25 cellular contexts compared by ENCODE assay signal in genomic region chr6:84691978-84692623, GRCh38.
"Had no signal": no experiment of that assay in that cellular context is flagged by ENCODE, and none has a peak within 500 bp of the region (broad histone marks: within the 10 kb centered on the region; RNA-seq: fewer than 3 reads in every experiment).

No MANE protein-coding gene starts in this region.

- H3K36me3 Mint-ChIP-seq: activated naive CD4-positive, alpha-beta T cell treated with anti-CD3 and anti-CD28 coated beads, Interleukin-2, amount 10 ng/mL, durations not matched to agents 7 days and 5 days; memory B cell; naive thymus-derived CD4-positive, alpha-beta T cell; neural progenitor cell; type B pancreatic cell had no signal

- H3K4me2 ChIP-seq: neural progenitor cell had no signal

- H2AFZ ChIP-seq: neural progenitor cell had no signal

- H3K27ac ChIP-seq: body of pancreas, cardiac muscle cell, esophagus muscularis mucosa, heart left ventricle, neural progenitor cell, testis, vagina had no signal

- H3K4me1 ChIP-seq: body of pancreas, heart left ventricle, testis, vagina had no signal

- H3K4me1 Mint-ChIP-seq: activated CD4-positive, alpha-beta memory T cell treated with anti-CD3 and anti-CD28 coated beads, Interleukin-2, amount 10 ng/mL, durations not matched to agents 7 days and 5 days; activated CD4-positive, alpha-beta T cell treated with anti-CD3 and anti-CD28 coated beads, Interleukin-2, amount 10 ng/mL, durations not matched to agents 24 days and 14 days; activated naive CD4-positive, alpha-beta T cell treated with anti-CD3 and anti-CD28 coated beads, Interleukin-2, amount 10 ng/mL, durations not matched to agents 7 days and 5 days; activated naive CD8-positive, alpha-beta T cell treated with anti-CD3 and anti-CD28 coated beads, Interleukin-2, amount 50 U/mL, for 24 hours; memory B cell; naive thymus-derived CD4-positive, alpha-beta T cell; T-helper 17 cell had no signal

- H3K9ac ChIP-seq: neural progenitor cell had no signal

- H3K9me3 Mint-ChIP-seq: activated CD4-positive, alpha-beta T cell treated with anti-CD3 and anti-CD28 coated beads, Interleukin-2, amount 10 ng/mL, durations not matched to agents 24 days and 14 days; activated naive CD4-positive, alpha-beta T cell treated with anti-CD3 and anti-CD28 coated beads, Interleukin-2, amount 10 ng/mL, durations not matched to agents 7 days and 5 days; activated naive CD8-positive, alpha-beta T cell treated with anti-CD3 and anti-CD28 coated beads, Interleukin-2, amount 50 U/mL, for 24 hours; neural progenitor cell; type B pancreatic cell had no signal

- H3K4me3 Mint-ChIP-seq: activated CD4-positive, alpha-beta memory T cell treated with anti-CD3 and anti-CD28 coated beads, Interleukin-2, amount 10 ng/mL, durations not matched to agents 7 days and 5 days; activated CD4-positive, alpha-beta T cell treated with anti-CD3 and anti-CD28 coated beads, Interleukin-2, amount 10 ng/mL, durations not matched to agents 24 days and 14 days; activated naive CD4-positive, alpha-beta T cell treated with anti-CD3 and anti-CD28 coated beads, Interleukin-2, amount 10 ng/mL, durations not matched to agents 7 days and 5 days; activated naive CD8-positive, alpha-beta T cell treated with anti-CD3 and anti-CD28 coated beads, Interleukin-2, amount 50 U/mL, for 24 hours; memory B cell; naive thymus-derived CD4-positive, alpha-beta T cell; neural progenitor cell; T-helper 17 cell; type B pancreatic cell had no signal

- DNase-seq: activated CD4-positive, alpha-beta memory T cell treated with anti-CD3 and anti-CD28 coated beads, Interleukin-2, amount 10 ng/mL, durations not matched to agents 7 days and 5 days; activated CD4-positive, alpha-beta T cell treated with anti-CD3 and anti-CD28 coated beads, Interleukin-2, amount 10 ng/mL, durations not matched to agents 24 days and 14 days; activated effector memory CD4-positive, alpha-beta T cell treated with anti-CD3 and anti-CD28 coated beads, Interleukin-2, amount 50 U/mL, for 16 hours; activated naive CD4-positive, alpha-beta T cell treated with anti-CD3 and anti-CD28 coated beads, Interleukin-2, amount 10 ng/mL, durations not matched to agents 7 days and 5 days; activated naive CD8-positive, alpha-beta T cell treated with anti-CD3 and anti-CD28 coated beads, Interleukin-2, amount 50 U/mL, for 24 hours; anterior cingulate cortex; body of pancreas; dermis blood vessel endothelial cell; effector CD8-positive, alpha-beta T cell; heart left ventricle; islet precursor cell; left cardiac atrium; naive thymus-derived CD4-positive, alpha-beta T cell; retina; stimulated activated CD4-positive, alpha-beta T cell treated with anti-CD3 and anti-CD28 coated beads, Interleukin-4, amount 100 ng/mL, for 1 hour; stimulated activated naive CD4-positive, alpha-beta T cell; T-helper 17 cell; testis had no signal

- H3K27me3 ChIP-seq: body of pancreas, esophagus muscularis mucosa, heart left ventricle, neural progenitor cell, testis, vagina had no signal

- H3K36me3 ChIP-seq: cardiac muscle cell, esophagus muscularis mucosa, heart left ventricle, neural progenitor cell, vagina had no signal

- H3K9me3 ChIP-seq: body of pancreas, esophagus muscularis mucosa, testis, vagina had no signal

- H3K27ac Mint-ChIP-seq: activated CD4-positive, alpha-beta memory T cell treated with anti-CD3 and anti-CD28 coated beads, Interleukin-2, amount 10 ng/mL, durations not matched to agents 7 days and 5 days; activated CD4-positive, alpha-beta T cell treated with anti-CD3 and anti-CD28 coated beads, Interleukin-2, amount 10 ng/mL, durations not matched to agents 24 days and 14 days; activated naive CD4-positive, alpha-beta T cell treated with anti-CD3 and anti-CD28 coated beads, Interleukin-2, amount 10 ng/mL, durations not matched to agents 7 days and 5 days; activated naive CD8-positive, alpha-beta T cell treated with anti-CD3 and anti-CD28 coated beads, Interleukin-2, amount 50 U/mL, for 24 hours; memory B cell; naive thymus-derived CD4-positive, alpha-beta T cell; neural progenitor cell; T-helper 17 cell; type B pancreatic cell had no signal

- H3K27me3 Mint-ChIP-seq: activated CD4-positive, alpha-beta memory T cell treated with anti-CD3 and anti-CD28 coated beads, Interleukin-2, amount 10 ng/mL, durations not matched to agents 7 days and 5 days; activated CD4-positive, alpha-beta T cell treated with anti-CD3 and anti-CD28 coated beads, Interleukin-2, amount 10 ng/mL, durations not matched to agents 24 days and 14 days; activated naive CD4-positive, alpha-beta T cell treated with anti-CD3 and anti-CD28 coated beads, Interleukin-2, amount 10 ng/mL, durations not matched to agents 7 days and 5 days; activated naive CD8-positive, alpha-beta T cell treated with anti-CD3 and anti-CD28 coated beads, Interleukin-2, amount 50 U/mL, for 24 hours; memory B cell; T-helper 17 cell; type B pancreatic cell had no signal

- ATAC-seq: activated CD4-positive, CD25-positive, alpha-beta regulatory T cell treated with anti-CD3 and anti-CD28 coated beads, Interleukin-2, amount 50 U/mL, for 24 hours; activated naive CD8-positive, alpha-beta T cell treated with anti-CD3 and anti-CD28 coated beads, Interleukin-2, amount 50 U/mL, for 24 hours; body of pancreas; heart left ventricle; left cardiac atrium; naive thymus-derived CD4-positive, alpha-beta T cell; T-helper 17 cell had no signal

- H3K4me3 ChIP-seq: body of pancreas, cardiac muscle cell, esophagus muscularis mucosa, heart left ventricle, neural progenitor cell, testis, vagina had no signal
